24 cellular contexts compared by ENCODE assay signal in genomic region chr17:65194670-65195334, GRCh38. TPM values are rescaled to one million over a fixed set of nuclear protein-coding genes. Genes with fewer than 3 reads are reported as not detected.
A peak's percentile ranks its signal among the peaks of the same experiment; 100 is the strongest.
DNase-seq lines count a peak whose midpoint lies in the region; ATAC-seq, FAIRE-seq and TF ChIP-seq lines count a peak whose summit lies in the region.
"Had no signal": no experiment of that assay in that cellular context is flagged by ENCODE, and none has a peak within 500 bp of the region (broad histone marks: within the 10 kb centered on the region; RNA-seq: fewer than 3 reads in every experiment).

No MANE protein-coding gene starts in this region.

- H4K20me1 ChIP-seq in GM23338 (replicated peaks; ENCODE audit: insufficient read depth) (no peaks in the 10 kb centered on the region), OCI-LY3 (ENCODE audit: insufficient read depth, low read length) (no peaks in the 10 kb centered on the region), H1 (replicated peaks in 1 of 2; ENCODE audit: control insufficient read depth in 1 of 2, insufficient read depth in 2 of 2, low read length in 2 of 2) (no peaks in the 10 kb centered on the region)
- H4K20me1 ChIP-seq: BLaER1 treated with 17β-estradiol and CSF1 and Interleukin-3, amounts not matched to agents 10 nM and 100 nM had no signal

- H3K56ac ChIP-seq in H1 (replicated peaks; ENCODE audit: insufficient read length, low read depth, low read length), result no peak overlapping the region

- H3K4me2 ChIP-seq in GM23338, result no peak overlapping the region
- H3K4me2 ChIP-seq in OCI-LY3 (ENCODE audit: low read length), result no peak overlapping the region
- H3K4me2 ChIP-seq in H1 (ENCODE audit: insufficient read depth in 1 of 2, low read depth in 2 of 2, low read length in 2 of 2), result no peak overlapping the region
- H3K4me2 ChIP-seq: BLaER1 treated with 17β-estradiol and CSF1 and Interleukin-3, amounts not matched to agents 10 nM and 100 nM; KMS-11; PC-9; smooth muscle cell had no signal

- no peak overlapping the region for H4K8ac ChIP-seq in H1 (ENCODE audit: extremely low read depth, insufficient read depth, low read length)

- no peaks in the 10 kb centered on the region for H3K23me2 ChIP-seq in H1 (ENCODE audit: low read depth, low read length)

- H3K4ac ChIP-seq in H1 (replicated peaks; ENCODE audit: insufficient read length, low read depth, low read length), result no peak overlapping the region

- H3K36me3 Mint-ChIP-seq in GM23338 (ENCODE audit: low read depth) (no peaks in the 10 kb centered on the region), osteocyte (ENCODE audit: unreplicated experiment) (no peaks in the 10 kb centered on the region)
- H3K36me3 Mint-ChIP-seq: stimulated activated memory B cell treated with anti-CD40 and anti-IgM and Interleukin-4, amounts not matched to agents 10 μg/mL and 1 μg/mL and 100 μg/mL, for 72 hours had no signal

- peaks cover 11% of the 10 kb centered on the region for H3K27me3 Mint-ChIP-seq in GM23338 (ENCODE audit: insufficient read depth, low read depth, poor library complexity)
- no peaks in the 10 kb centered on the region for H3K27me3 Mint-ChIP-seq in osteocyte (ENCODE audit: unreplicated experiment)
- H3K27me3 Mint-ChIP-seq: activated CD4-positive, alpha-beta T cell treated with anti-CD3 and anti-CD28 coated beads for 36 hours; stimulated activated memory B cell treated with anti-CD40 and anti-IgM and Interleukin-4, amounts not matched to agents 10 μg/mL and 1 μg/mL and 100 μg/mL, for 72 hours had no signal

- H2BK15ac ChIP-seq in H1 (ENCODE audit: low read length), result peak overlapping the region; percentile 82; the same call in 1 of the 2 replicates

- H2BK20ac ChIP-seq in H1 (ENCODE audit: low read length), result no peak overlapping the region

- no peak for TF ChIP-seq EP300 in H1 (IDR thresholded peaks at IDR 0.05; ENCODE audit: borderline replicate concordance in 1 of 2, low read depth in 2 of 2, low read length in 2 of 2)

- peak; percentile 63 for ATAC-seq in GM23338
- ATAC-seq in HG03097 (IDR thresholded peaks at IDR 0.05; ENCODE audit: low FRiP score, unreplicated experiment), result no peak
- ATAC-seq in HG03159 (IDR thresholded peaks at IDR 0.05; ENCODE audit: unreplicated experiment), result no peak
- ATAC-seq: activated CD4-positive, alpha-beta T cell treated with anti-CD3 and anti-CD28 coated beads for 36 hours; activated T-cell treated with anti-CD3 and anti-CD28 coated beads, Interleukin-2, amount 50 U/mL, for 72 hours; stimulated activated memory B cell treated with anti-CD40 and anti-IgM and Interleukin-4, amounts not matched to agents 10 μg/mL and 1 μg/mL and 100 μg/mL, for 72 hours had no signal

- no peak for FAIRE-seq in H1 (lab: Jason Lieb, UNC)

- CTCF ChIA-PET in H1 (lab: Charles Lee; ENCODE audit: partially characterized antibody), result interaction anchor here (0.7 to 1.3 kb wide), 8 partner anchors 56 to 234 kb away, joined by 3 to 7 read pairs (median 3); partner anchors contain the start of gene RGS9

- no peak overlapping the region for H3K14ac ChIP-seq in H1 (ENCODE audit: insufficient read length)

- H3K9me2 ChIP-seq in GM23338 (ENCODE audit: insufficient read depth), result no peaks in the 10 kb centered on the region

- H3K9ac ChIP-seq in OCI-LY3 (ENCODE audit: low read length) (no peak overlapping the region), H1 (replicated peaks in 1 of 4; ENCODE audit: extremely low read depth in 1 of 4, low read depth in 3 of 4, low read length in 3 of 4) (0 out of 7 replicates have a peak overlapping the region, but pooled peaks of 1 of the 4 experiments have one; percentile 3)
- H3K9ac ChIP-seq: BLaER1 treated with 17β-estradiol and CSF1 and Interleukin-3, amounts not matched to agents 10 nM and 100 nM; KMS-11 had no signal

- no peak overlapping the region for H3K27ac Mint-ChIP-seq in GM23338
- H3K27ac Mint-ChIP-seq in osteocyte (ENCODE audit: unreplicated experiment), result peak overlapping the region; percentile 61
- H3K27ac Mint-ChIP-seq: activated CD4-positive, alpha-beta T cell treated with anti-CD3 and anti-CD28 coated beads for 36 hours; activated T-cell treated with anti-CD3 and anti-CD28 coated beads, Interleukin-2, amount 50 U/mL, for 72 hours; stimulated activated memory B cell treated with anti-CD40 and anti-IgM and Interleukin-4, amounts not matched to agents 10 μg/mL and 1 μg/mL and 100 μg/mL, for 72 hours had no signal

- DNase-seq in GM23338 (ENCODE audit: low spot score), result peak; percentile 26
- DNase-seq in H1 (ENCODE audit: low read depth in 1 of 2, low spot score in 2 of 2), result no peak
- no peak for DNase-seq in osteocyte (ENCODE audit: extremely low spot score, unreplicated experiment)
- no peak for DNase-seq in HT-29 (ENCODE audit: low spot score)
- DNase-seq: activated CD4-positive, alpha-beta T cell treated with anti-CD3 and anti-CD28 coated beads for 36 hours; activated naive CD4-positive, alpha-beta T cell treated with anti-CD3 and anti-CD28 coated beads, Interleukin-2, amount 50 U/mL, for 16 hours; activated T-cell treated with anti-CD3 and anti-CD28 coated beads, Interleukin-2, amount 50 U/mL, for 72 hours; aorta; Calu3; central memory CD4-positive, alpha-beta T cell; lower lobe of right lung; NCI-H1417 treated with DMSO at 0.1 percent for 48 hours; NCI-H2081 treated with DMSO at 0.1 percent for 48 hours; PC-9; SHP77; stimulated activated CD4-positive, alpha-beta T cell treated with anti-CD3 and anti-CD28 coated beads, Interleukin-2, amount 100 ng/mL, for 24 hours had no signal

- peak; percentile 52 to 64 for TF ChIP-seq RAD21 in H1 (IDR thresholded peaks at IDR 0.05 in 1 of 2, conservative IDR thresholded peaks at IDR 0.05 in 1 of 2; ENCODE audit: low read depth in 2 of 2, low read length in 2 of 2)

- no peaks in the 10 kb centered on the region for H3F3A ChIP-seq in GM23338 (replicated peaks; ENCODE audit: low read depth)

- no peaks in the 10 kb centered on the region; the same call in 1 of the 2 replicates for H3K4me1 ChIP-seq in GM23338 (ENCODE audit: insufficient read depth)
- H3K4me1 ChIP-seq in OCI-LY3 (ENCODE audit: low read length), result peaks cover 6% of the 10 kb centered on the region
- peaks cover 0 to 4% (median 1%) of the 10 kb centered on the region in 4 experiments; a peak in 2 of 7 replicates for H3K4me1 ChIP-seq in H1 (replicated peaks in 1 of 4; ENCODE audit: control insufficient read depth in 3 of 4, insufficient read depth in 4 of 4, low read length in 3 of 4)
- H3K4me1 ChIP-seq: lower lobe of right lung had no signal

- no peak overlapping the region for H4K91ac ChIP-seq in H1 (replicated peaks; ENCODE audit: insufficient read length, low read length)

- peak; percentile 12 to 53; a peak in 2 of 4 replicates for TF ChIP-seq CTCF in GM23338 (conservative IDR thresholded peaks at IDR 0.05; ENCODE audit: low read depth in 2 of 2)
- TF ChIP-seq CTCF in OCI-LY3 (IDR thresholded peaks at IDR 0.05; ENCODE audit: low read depth, low read length), result peak; percentile 27
- peak; percentile 16 to 48 (median 31) for TF ChIP-seq CTCF in H1 (IDR thresholded peaks at IDR 0.05; ENCODE audit: control extremely low read depth in 1 of 3, insufficient read depth in 1 of 3, low read depth in 1 of 3, low read length in 3 of 3)
- TF ChIP-seq CTCF in osteocyte (IDR thresholded peaks at IDR 0.05), result no peak

- POLR2A ChIA-PET in H1 (lab: Charles Lee; ENCODE audit: partially characterized antibody), result no interaction called here

- H3K36me3 ChIP-seq in GM23338 (ENCODE audit: insufficient read depth) (no peaks in the 10 kb centered on the region), OCI-LY3 (replicated peaks; ENCODE audit: low read depth, low read length) (no peaks in the 10 kb centered on the region), H1 (ENCODE audit: control insufficient read depth in 2 of 4, insufficient read depth in 4 of 4, low read length in 3 of 4) (no peaks in the 10 kb centered on the region)
- H3K36me3 ChIP-seq: BLaER1 treated with 17β-estradiol and CSF1 and Interleukin-3, amounts not matched to agents 10 nM and 100 nM; lower lobe of right lung had no signal

- no peaks in the 10 kb centered on the region for H3K79me1 ChIP-seq in H1 (ENCODE audit: low read depth, low read length)

- no peak overlapping the region for H4K5ac ChIP-seq in H1 (ENCODE audit: insufficient read length, low read depth, low read length)

- peak overlapping the region; percentile 46; the same call in 1 of the 2 replicates for H2BK5ac ChIP-seq in H1 (ENCODE audit: low read depth, low read length)

- H3K4me3 ChIP-seq in GM23338 (no peak overlapping the region), OCI-LY3 (ENCODE audit: low read length) (no peak overlapping the region), H1 (ENCODE audit: extremely low read depth in 1 of 4, insufficient read depth in 2 of 4, low read depth in 3 of 4, low read length in 4 of 4) (no peak overlapping the region)
- H3K4me3 ChIP-seq: BLaER1 treated with 17β-estradiol and CSF1 and Interleukin-3, amounts not matched to agents 10 nM and 100 nM; lower lobe of right lung; PC-9; smooth muscle cell had no signal

- peak overlapping the region; percentile 64; the same call in 1 of the 2 replicates for H2BK12ac ChIP-seq in H1 (ENCODE audit: low read depth, low read length)

- H3K79me2 ChIP-seq in GM23338 (replicated peaks; ENCODE audit: insufficient read depth) (no peaks in the 10 kb centered on the region), OCI-LY3 (ENCODE audit: low read length) (no peaks in the 10 kb centered on the region), H1 (ENCODE audit: control insufficient read depth in 1 of 2, insufficient read depth in 2 of 2, low read length in 2 of 2) (no peaks in the 10 kb centered on the region)

- H2AFZ ChIP-seq in GM23338, result no peak overlapping the region
- H2AFZ ChIP-seq in OCI-LY3 (ENCODE audit: low read depth, low read length), result no peak overlapping the region
- no peak overlapping the region for H2AFZ ChIP-seq in H1 (ENCODE audit: low read length)
- H2AFZ ChIP-seq: PC-9 had no signal

- H3K4me3 Mint-ChIP-seq in GM23338 (no peak overlapping the region), osteocyte (ENCODE audit: unreplicated experiment) (no peak overlapping the region)
- H3K4me3 Mint-ChIP-seq: activated CD4-positive, alpha-beta T cell treated with anti-CD3 and anti-CD28 coated beads for 36 hours; activated T-cell treated with anti-CD3 and anti-CD28 coated beads, Interleukin-2, amount 50 U/mL, for 72 hours; stimulated activated memory B cell treated with anti-CD40 and anti-IgM and Interleukin-4, amounts not matched to agents 10 μg/mL and 1 μg/mL and 100 μg/mL, for 72 hours had no signal

- H3K4me1 Mint-ChIP-seq in GM23338 (peaks cover 20% of the 10 kb centered on the region), osteocyte (ENCODE audit: unreplicated experiment) (peaks cover 44% of the 10 kb centered on the region)

- no peak overlapping the region for H3K23ac ChIP-seq in H1 (ENCODE audit: insufficient read length)

- H3K27ac ChIP-seq in GM23338 (ENCODE audit: low read depth) (no peak overlapping the region), OCI-LY3 (ENCODE audit: low read length) (no peak overlapping the region), H1 (ENCODE audit: low read depth, low read length) (no peak overlapping the region)
- H3K27ac ChIP-seq: BLaER1 treated with 17β-estradiol and CSF1 and Interleukin-3, amounts not matched to agents 10 nM and 100 nM; epithelial cell of prostate; KMS-11; lower lobe of right lung; PC-9 had no signal

- H3K27me3 ChIP-seq in GM23338 (ENCODE audit: insufficient read depth) (no peaks in the 10 kb centered on the region), OCI-LY3 (ENCODE audit: low read depth, low read length) (no peaks in the 10 kb centered on the region), H1 (replicated peaks in 1 of 4; ENCODE audit: control insufficient read depth in 3 of 4, extremely low read depth in 1 of 4, insufficient read depth in 3 of 4, low read length in 3 of 4) (no peaks in the 10 kb centered on the region)
- H3K27me3 ChIP-seq: BLaER1 treated with 17β-estradiol and CSF1 and Interleukin-3, amounts not matched to agents 10 nM and 100 nM had no signal

- no peak overlapping the region for H2BK120ac ChIP-seq in H1 (replicated peaks; ENCODE audit: low read depth, low read length)

- H3K9me3 ChIP-seq in OCI-LY3 (ENCODE audit: insufficient read depth, low read length) (no peaks in the 10 kb centered on the region), H1 (ENCODE audit: insufficient read depth in 2 of 2, low read depth in 1 of 2, low read length in 1 of 2) (no peaks in the 10 kb centered on the region)
- H3K9me3 ChIP-seq: BLaER1 treated with 17β-estradiol and CSF1 and Interleukin-3, amounts not matched to agents 10 nM and 100 nM; lower lobe of right lung had no signal

- WGBS in H1 (ENCODE audit: extremely low coverage in 1 of 2, insufficient coverage in 1 of 2, insufficient read length in 1 of 2, insufficient replicate concordance in 2 of 2, low coverage in 1 of 2, low lambda C conversion rate in 2 of 2, missing lambda C conversion rate in 1 of 2), 2 experiments, result 88% methylated on average over 9 of the region's 9 CpGs; no CpG with 5 or more reads in 1 of the 2 experiments

- H2AK5ac ChIP-seq in H1 (ENCODE audit: low read depth, low read length), result no peak overlapping the region; the same call in 1 of the 2 replicates

- H3K9me3 Mint-ChIP-seq in GM23338, result no peaks in the 10 kb centered on the region
- H3K9me3 Mint-ChIP-seq in osteocyte (ENCODE audit: unreplicated experiment), result no peaks in the 10 kb centered on the region
- H3K9me3 Mint-ChIP-seq: activated T-cell treated with anti-CD3 and anti-CD28 coated beads, Interleukin-2, amount 50 U/mL, for 72 hours; stimulated activated memory B cell treated with anti-CD40 and anti-IgM and Interleukin-4, amounts not matched to agents 10 μg/mL and 1 μg/mL and 100 μg/mL, for 72 hours had no signal

- no peak overlapping the region for H3K18ac ChIP-seq in H1 (ENCODE audit: extremely low read depth, low read length)

- no peak for TF ChIP-seq POLR2A in H1 (IDR thresholded peaks at IDR 0.05; ENCODE audit: control extremely low read depth in 1 of 2, low read depth in 2 of 2, low read length in 2 of 2)

RNA-seq across cellular contexts. Expression of gene RGS9, which starts 57.6 kb away (rescaled TPM):
- 12.8 and 19.2 TPM in 2 replicates for total RNA-seq in GM23338 (2014; rRNA removed; shearing (Covaris generic))
- polyA plus RNA-seq in GM23338 (2016; fragmentation: Nextera tagmentation; extraction: Ambion mirVana), result 29.6 and 29.8 TPM in 2 replicates
- total RNA-seq in H1 (2021; fragmentation: NEBNext Ultra II Directional; extraction: Animal tissue kit (Norgen Biotek cat#: 25700)), result 14.3 and 20.5 TPM in 2 replicates
- polyA plus RNA-seq in H1 (2011; rRNA removed), result 7.5 and 8.9 TPM in 2 replicates
- polyA plus RNA-seq in H1 (2011; cell fraction: cytosol; rRNA removed), result 7.5 TPM
- 5.7 TPM for polyA plus RNA-seq in H1 (2011; cell fraction: nucleus; rRNA removed)
- polyA plus RNA-seq in H1 (2012, experiment 1 of 2), result 8.8 to 10.7 TPM (median 10.1 TPM) in 4 replicates
- polyA plus RNA-seq in H1 (2012, experiment 2 of 2), result 4.4 TPM
- polyA plus RNA-seq in H1 (2013, experiment 1 of 2), result 15.9 TPM
- polyA plus RNA-seq in H1 (2013, experiment 2 of 2), result 15.0 TPM
- 7.0 and 8.4 TPM in 2 replicates for polyA minus RNA-seq in H1 (2011; rRNA and poly(A)+ RNA removed)
- 10.1 TPM for polyA minus RNA-seq in H1 (2011; cell fraction: cytosol; rRNA and poly(A)+ RNA removed)
- 6.1 TPM for polyA minus RNA-seq in H1 (2011; cell fraction: nucleus; rRNA and poly(A)+ RNA removed)
- total RNA-seq in osteocyte, result 4.0 and 6.5 TPM in 2 replicates
- 0.13 TPM in 1 of 2 replicates, not detected in the other for total RNA-seq in HT-29 (2014; rRNA removed; shearing (Covaris generic))
